1 cellular context compared by ENCODE assay signal in the genomic region with DNA sequence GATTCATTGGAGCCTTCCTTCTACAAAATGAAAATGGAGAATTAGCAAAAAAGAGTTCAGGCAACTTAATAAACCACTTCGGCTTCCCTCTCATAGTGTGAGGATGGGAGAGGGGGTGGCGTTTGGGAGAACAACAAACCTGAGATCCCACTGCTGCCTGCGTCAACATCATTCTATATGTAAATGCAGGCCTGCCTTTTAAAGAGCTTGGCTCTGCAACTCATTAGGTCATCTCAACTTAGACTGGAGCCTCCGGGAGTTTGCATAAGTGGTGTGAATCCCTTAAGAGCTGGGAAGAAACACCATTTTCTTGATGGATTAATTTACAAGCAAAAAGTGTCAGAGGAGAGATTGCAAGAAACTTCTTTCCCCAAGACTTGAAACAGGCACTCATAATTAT.
TF ChIP-seq lines count a peak whose summit lies in the region.

No MANE protein-coding gene starts in this region.

TF ChIP-seq in WTC11, 78 proteins besides CTCF, POLR2A, EP300 and RAD21 (continued from another document):
- TF ChIP-seq USF1 (CRISPR knock-in tag; IDR thresholded peaks at IDR 0.05), result no peak
- TF ChIP-seq, protein P1, sequence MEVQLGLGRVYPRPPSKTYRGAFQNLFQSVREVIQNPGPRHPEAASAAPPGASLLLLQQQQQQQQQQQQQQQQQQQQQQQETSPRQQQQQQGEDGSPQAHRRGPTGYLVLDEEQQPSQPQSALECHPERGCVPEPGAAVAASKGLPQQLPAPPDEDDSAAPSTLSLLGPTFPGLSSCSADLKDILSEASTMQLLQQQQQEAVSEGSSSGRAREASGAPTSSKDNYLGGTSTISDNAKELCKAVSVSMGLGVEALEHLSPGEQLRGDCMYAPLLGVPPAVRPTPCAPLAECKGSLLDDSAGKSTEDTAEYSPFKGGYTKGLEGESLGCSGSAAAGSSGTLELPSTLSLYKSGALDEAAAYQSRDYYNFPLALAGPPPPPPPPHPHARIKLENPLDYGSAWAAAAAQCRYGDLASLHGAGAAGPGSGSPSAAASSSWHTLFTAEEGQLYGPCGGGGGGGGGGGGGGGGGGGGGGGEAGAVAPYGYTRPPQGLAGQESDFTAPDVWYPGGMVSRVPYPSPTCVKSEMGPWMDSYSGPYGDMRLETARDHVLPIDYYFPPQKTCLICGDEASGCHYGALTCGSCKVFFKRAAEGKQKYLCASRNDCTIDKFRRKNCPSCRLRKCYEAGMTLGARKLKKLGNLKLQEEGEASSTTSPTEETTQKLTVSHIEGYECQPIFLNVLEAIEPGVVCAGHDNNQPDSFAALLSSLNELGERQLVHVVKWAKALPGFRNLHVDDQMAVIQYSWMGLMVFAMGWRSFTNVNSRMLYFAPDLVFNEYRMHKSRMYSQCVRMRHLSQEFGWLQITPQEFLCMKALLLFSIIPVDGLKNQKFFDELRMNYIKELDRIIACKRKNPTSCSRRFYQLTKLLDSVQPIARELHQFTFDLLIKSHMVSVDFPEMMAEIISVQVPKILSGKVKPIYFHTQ (CRISPR knock-in tag; IDR thresholded peaks at IDR 0.05), result no peak
- TF ChIP-seq ARID4B (CRISPR knock-in tag; IDR thresholded peaks at IDR 0.05; ENCODE audit: borderline replicate concordance), result no peak
- no peak for TF ChIP-seq ZBTB21 (CRISPR knock-in tag; IDR thresholded peaks at IDR 0.05; ENCODE audit: borderline replicate concordance)
- no peak for TF ChIP-seq TEAD4 (CRISPR knock-in tag; IDR thresholded peaks at IDR 0.05)
- no peak for TF ChIP-seq GABPB1 (CRISPR knock-in tag; IDR thresholded peaks at IDR 0.05)
- no peak for TF ChIP-seq FOXP1 (CRISPR knock-in tag; IDR thresholded peaks at IDR 0.05; ENCODE audit: borderline replicate concordance)
- no peak for TF ChIP-seq ZNF425 (CRISPR knock-in tag; conservative IDR thresholded peaks at IDR 0.05)
- no peak for TF ChIP-seq ATF3 (CRISPR knock-in tag; conservative IDR thresholded peaks at IDR 0.05)
- TF ChIP-seq KAT7 (CRISPR knock-in tag; IDR thresholded peaks at IDR 0.05; ENCODE audit: borderline replicate concordance), result no peak
